ENCODE assay signal across 8 cellular contexts in genomic region chr6:116615937-116616756, GRCh38. TPM values are rescaled to one million over a fixed set of nuclear protein-coding genes. Genes with fewer than 3 reads are reported as not detected.
DNase-seq lines count a peak whose midpoint lies in the region; ATAC-seq and TF ChIP-seq lines count a peak whose summit lies in the region.

Gene RSPH4A, plus strand, starts transcription at chr6:116616479. Its CDS starts 145 bp downstream, at chr6:116616624.

- peak; percentile 42 for TF ChIP-seq CTCF in BE2C (IDR thresholded peaks at IDR 0.05; ENCODE audit: low read depth, low read length)
- no peak for TF ChIP-seq CTCF in lower leg skin (IDR thresholded peaks at IDR 0.05)

- H3K27me3 ChIP-seq in BE2C (peaks cover 3% of the 10 kb centered on the region), ectodermal cell (ENCODE audit: control insufficient read depth, insufficient read depth, low read length, poor library complexity, severe bottlenecking) (peaks cover 23% of the 10 kb centered on the region)

- H3K9me3 ChIP-seq in BE2C (no peaks in the 10 kb centered on the region), ectodermal cell (ENCODE audit: control insufficient read depth, low read length) (no peaks in the 10 kb centered on the region)

- intact Hi-C loops in lower leg skin (cut with DNase I; ENCODE audit: low total_unique reads), result no loop called here

- TF ChIP-seq POLR2A in lower leg skin (IDR thresholded peaks at IDR 0.05), result no peak

- H3K4me3 ChIP-seq in BE2C (ENCODE audit: low read depth, low read length) (peak within 1 kb of the TSS; percentile 52), ectodermal cell (ENCODE audit: insufficient read depth, low read depth, low read length) (peak within 1 kb of the TSS; percentile 55), lower leg skin (ENCODE audit: low read depth, poor library complexity, severe bottlenecking) (peak within 1 kb of the TSS; percentile 53)

- ATAC-seq in GM19372 (IDR thresholded peaks at IDR 0.05; ENCODE audit: low read depth, unreplicated experiment), result peak; percentile 100
- ATAC-seq in HG03520 (IDR thresholded peaks at IDR 0.05; ENCODE audit: unreplicated experiment), result peak; percentile 98

- H3K4me1 ChIP-seq in BE2C (no peaks in the 10 kb centered on the region), ectodermal cell (ENCODE audit: control insufficient read depth, insufficient read depth, low read length) (peaks cover 1% of the 10 kb centered on the region)

- DNase-seq in BE2C (peak; percentile 91), NCI-H526 (lab: John Stamatoyannopoulos, UW) (peak; percentile 93 to 95), lower leg skin (ENCODE audit: low spot score in 2 of 2) (peak; percentile 89 to 96)
- peak; percentile 69 to 80 for DNase-seq in activated CD4-positive, alpha-beta T cell treated with anti-CD3 and anti-CD28 coated beads, Interleukin-2, amount 50 U/mL, for 48 hours
- DNase-seq in stimulated activated CD4-positive, alpha-beta T cell treated with anti-CD3 and anti-CD28 coated beads, Interleukin-4, amount 100 ng/mL, for 4 hours, result peak; percentile 40 to 45

- H3K36me3 ChIP-seq in BE2C (no peaks in the 10 kb centered on the region), ectodermal cell (ENCODE audit: control insufficient read depth, insufficient read depth, low read length) (no peaks in the 10 kb centered on the region)

- H3K27ac ChIP-seq in ectodermal cell (ENCODE audit: insufficient read depth, low read depth, low read length, poor library complexity, severe bottlenecking), result peak within 1 kb of the TSS; percentile 79

- whole genome bisulfite sequencing in ectodermal cell, 2 experiments, result 1% methylated on average over 30 of the region's 30 CpGs
- 0 to 1% methylated on average over 30 of the region's 30 CpGs for WGBS in lower leg skin, 2 donors

RNA-seq across cellular contexts. Expression of gene RSPH4A, which starts in this region (rescaled TPM):
- not detected for polyA plus RNA-seq in BE2C (2012; ENCODE audit: insufficient read depth, insufficient read length, low read depth)
- polyA plus RNA-seq in ectodermal cell (2013, experiment 1 of 4), result 2.3 TPM
- 2.7 TPM for polyA plus RNA-seq in ectodermal cell (2013, experiment 2 of 4)
- 2.1 TPM for polyA plus RNA-seq in ectodermal cell (2013, experiment 3 of 4)
- polyA plus RNA-seq in ectodermal cell (2013, experiment 4 of 4), result 2.0 TPM
- total RNA-seq in lower leg skin, result under 1 TPM in 3 of 4 donors, not detected in 1; 0.19 to 0.68 (median 0.34) TPM

Comparison
In these comparisons a context has a peak if more than half of its experiments do, and no peak if none do; other contexts are left out.
1. Peak in every context shown above with its lines: DNase-seq, ATAC-seq, H3K4me3 ChIP-seq and H3K27ac ChIP-seq.
2. Peak in DNase-seq and H3K4me3 ChIP-seq in lower leg skin; RNA of the gene not detected or under 1 TPM.
3. DNase-seq: peak in every context shown above with its lines; median percentile 94 in NCI-H526; 92 in lower leg skin; 91 in BE2C; 74 in activated CD4-positive, alpha-beta T cell treated with anti-CD3 and anti-CD28 coated beads, Interleukin-2, amount 50 U/mL, for 48 hours; 42 in stimulated activated CD4-positive, alpha-beta T cell treated with anti-CD3 and anti-CD28 coated beads, Interleukin-4, amount 100 ng/mL, for 4 hours.